Comparison of ENCODE assay signal across 18 cellular contexts in the genomic region with DNA sequence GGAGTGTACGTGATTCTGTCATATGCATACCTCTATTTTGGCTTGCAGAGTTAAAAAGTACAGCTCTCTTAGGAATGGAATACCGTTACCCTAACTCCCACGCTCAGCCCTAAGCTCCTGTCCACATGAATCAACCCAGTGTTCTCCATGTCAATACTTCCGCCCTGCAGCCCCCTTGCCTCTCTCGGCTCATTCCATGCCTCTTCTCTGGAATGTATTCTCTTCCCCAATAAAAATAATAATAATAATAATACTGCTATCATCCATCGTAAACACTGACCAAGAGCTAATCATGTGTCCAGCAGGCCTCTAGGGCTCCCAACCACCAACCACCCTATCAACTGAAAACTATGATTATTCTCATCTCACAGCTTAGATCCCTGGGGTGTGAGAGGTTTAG.
"Had no signal": no experiment of that assay in that cellular context is flagged by ENCODE, and none has a peak within 500 bp of the region (broad histone marks: within the 10 kb centered on the region; RNA-seq: fewer than 3 reads in every experiment).

No MANE protein-coding gene starts in this region.

- H3K27me3 ChIP-seq: stomach, thyroid gland, uterus had no signal

- H3K4me1 ChIP-seq: parathyroid adenoma, uterus had no signal

- H3K4me3 ChIP-seq: coronary artery, lung, stomach, thyroid gland, uterus had no signal

- DNase-seq: activated CD4-positive, alpha-beta T cell treated with anti-CD3 and anti-CD28 coated beads for 4 hours; activated CD8-positive, alpha-beta memory T cell treated with anti-CD3 and anti-CD28 coated beads for 24 hours; activated effector memory CD4-positive, alpha-beta T cell treated with anti-CD3 and anti-CD28 coated beads, Interleukin-2, amount 50 U/mL, for 16 hours; aorta; hypothalamus; left cardiac atrium; nephron progenitor cell; retina; SK-N-SH; stimulated activated CD4-positive, alpha-beta T cell treated with anti-CD3 and anti-CD28 coated beads, Interleukin-4, amount 100 ng/mL, for 1 hour; stimulated activated CD8-positive, alpha-beta memory T cell treated with anti-CD3 and anti-CD28 coated beads, Interleukin-4, amount 100 ng/mL, for 48 hours; stomach; thyroid gland; uterus had no signal

- H3K27ac ChIP-seq: parathyroid adenoma, stomach, thyroid gland, uterus had no signal

- ATAC-seq: activated naive CD4-positive, alpha-beta T cell treated with anti-CD3 and anti-CD28 coated beads, Interleukin-2, amount 50 U/mL, for 72 hours; left cardiac atrium had no signal

- H3K36me3 ChIP-seq: thyroid gland, uterus had no signal

- H3K9me3 ChIP-seq: SK-N-SH, stomach, thyroid gland, uterus had no signal

- H3K9me3 Mint-ChIP-seq: activated naive CD4-positive, alpha-beta T cell treated with anti-CD3 and anti-CD28 coated beads, Interleukin-2, amount 50 U/mL, for 72 hours; nephron progenitor cell had no signal

- H3K4me3 Mint-ChIP-seq: nephron progenitor cell had no signal
